ENCODE assay signal across 11 cellular contexts in genomic region chr12:11861864-11862600, GRCh38.
DNase-seq lines count a peak whose midpoint lies in the region; ATAC-seq and TF ChIP-seq lines count a peak whose summit lies in the region.
"Had no signal": no experiment of that assay in that cellular context is flagged by ENCODE, and none has a peak within 500 bp of the region (broad histone marks: within the 10 kb centered on the region; RNA-seq: fewer than 3 reads in every experiment).

No MANE protein-coding gene starts in this region.

- H3K4me1 Mint-ChIP-seq in CD4-positive, CD25-positive, alpha-beta regulatory T cell, result peaks cover 4 to 10% (median 5%) of the 10 kb centered on the region in 4 donors
- peaks cover 6% of the 10 kb centered on the region for H3K4me1 Mint-ChIP-seq in glutamatergic neuron (ENCODE audit: low read depth, unreplicated experiment)

- peaks cover 50% of the 10 kb centered on the region for H3K36me3 Mint-ChIP-seq in CD4-positive, CD25-positive, alpha-beta regulatory T cell
- peaks cover 13% of the 10 kb centered on the region for H3K36me3 Mint-ChIP-seq in glutamatergic neuron (ENCODE audit: unreplicated experiment)

- H3K4me2 ChIP-seq in parathyroid adenoma (ENCODE audit: low read length), result no peak overlapping the region

- H3K4me3 ChIP-seq in CD4-positive, CD25-positive, alpha-beta regulatory T cell (ENCODE audit: low read depth, low read length), result no peak overlapping the region
- no peak overlapping the region for H3K4me3 ChIP-seq in parathyroid adenoma (ENCODE audit: low read depth, low read length)
- H3K4me3 ChIP-seq: MG63 had no signal

- peaks cover 11% of the 10 kb centered on the region for H3K36me3 ChIP-seq in CD4-positive, CD25-positive, alpha-beta regulatory T cell (ENCODE audit: control insufficient read depth, insufficient read depth, low read length)
- no peaks in the 10 kb centered on the region for H3K36me3 ChIP-seq in parathyroid adenoma (ENCODE audit: control insufficient read depth, insufficient read depth, low read length)
- H3K36me3 ChIP-seq: MG63 had no signal

- no peak overlapping the region for H3K4me3 Mint-ChIP-seq in CD4-positive, CD25-positive, alpha-beta regulatory T cell
- H3K4me3 Mint-ChIP-seq in glutamatergic neuron (ENCODE audit: unreplicated experiment), result no peak overlapping the region
- H3K4me3 Mint-ChIP-seq: activated naive CD8-positive, alpha-beta T cell had no signal

- TF ChIP-seq CTCF in glutamatergic neuron (IDR thresholded peaks at IDR 0.05; ENCODE audit: partially characterized antibody, unreplicated experiment) (no peak), parathyroid adenoma (IDR thresholded peaks at IDR 0.05) (no peak)

- no peaks in the 10 kb centered on the region for H3K27me3 ChIP-seq in CD4-positive, CD25-positive, alpha-beta regulatory T cell (ENCODE audit: control insufficient read depth, insufficient read depth, low read length)
- H3K27me3 ChIP-seq in parathyroid adenoma (ENCODE audit: control insufficient read depth, insufficient read depth, low read length), result no peaks in the 10 kb centered on the region
- H3K27me3 ChIP-seq: MG63 had no signal

- no peaks in the 10 kb centered on the region for H3K27me3 Mint-ChIP-seq in CD4-positive, CD25-positive, alpha-beta regulatory T cell
- H3K27me3 Mint-ChIP-seq in glutamatergic neuron (ENCODE audit: unreplicated experiment), result peaks cover 3% of the 10 kb centered on the region
- H3K27me3 Mint-ChIP-seq: activated naive CD8-positive, alpha-beta T cell had no signal

- H2AFZ ChIP-seq in parathyroid adenoma, result no peak overlapping the region

- no peak for DNase-seq in CD4-positive, CD25-positive, alpha-beta regulatory T cell
- peak; percentile 8 for DNase-seq in NCI-H524 treated with DMSO at 0.1 percent for 48 hours (lab: John Stamatoyannopoulos, UW)
- no peak for DNase-seq in glutamatergic neuron
- DNase-seq in foreskin melanocyte, result no peak
- DNase-seq in iPS-NIHi11 (ENCODE audit: low spot score), result no peak
- DNase-seq: COR-L47 had no signal

- H3K79me2 ChIP-seq in parathyroid adenoma, result no peaks in the 10 kb centered on the region

- peaks cover 5 to 7% of the 10 kb centered on the region in 2 experiments for H3K9me3 ChIP-seq in CD4-positive, CD25-positive, alpha-beta regulatory T cell (ENCODE audit: control insufficient read depth in 2 of 2, low read length in 2 of 2)
- H3K9me3 ChIP-seq in parathyroid adenoma (ENCODE audit: control insufficient read depth, low read length), result no peaks in the 10 kb centered on the region
- H3K9me3 ChIP-seq: MG63 had no signal

- peak overlapping the region; percentile 37 to 56 (median 52) for H3K27ac Mint-ChIP-seq in CD4-positive, CD25-positive, alpha-beta regulatory T cell
- H3K27ac Mint-ChIP-seq in glutamatergic neuron (ENCODE audit: unreplicated experiment), result peak overlapping the region; percentile 62
- H3K27ac Mint-ChIP-seq: activated naive CD8-positive, alpha-beta T cell had no signal

- H3K4me1 ChIP-seq in CD4-positive, CD25-positive, alpha-beta regulatory T cell (ENCODE audit: control insufficient read depth, insufficient read depth, low read length, poor library complexity, severe bottlenecking), result no peaks in the 10 kb centered on the region
- peaks cover 21% of the 10 kb centered on the region for H3K4me1 ChIP-seq in parathyroid adenoma

- H3K9ac ChIP-seq in parathyroid adenoma, result no peak overlapping the region

- no peak overlapping the region for H3K27ac ChIP-seq in CD4-positive, CD25-positive, alpha-beta regulatory T cell (ENCODE audit: insufficient read depth, low read length, poor library complexity, severe bottlenecking)
- H3K27ac ChIP-seq in parathyroid adenoma, result peak overlapping the region; percentile 76

- peaks cover 0 to 15% (median 3%) of the 10 kb centered on the region in 7 donors for H3K9me3 Mint-ChIP-seq in CD4-positive, CD25-positive, alpha-beta regulatory T cell
- H3K9me3 Mint-ChIP-seq in glutamatergic neuron (ENCODE audit: unreplicated experiment), result no peaks in the 10 kb centered on the region

- no peak for ATAC-seq in CD4-positive, CD25-positive, alpha-beta regulatory T cell (ENCODE audit: low read depth in 2 of 2)
- ATAC-seq in HG02852 (IDR thresholded peaks at IDR 0.05; ENCODE audit: unreplicated experiment) (no peak), HG03342 (IDR thresholded peaks at IDR 0.05; ENCODE audit: unreplicated experiment) (no peak)
